ENCODE assay signal across 8 cellular contexts in genomic region chr1:37794372-37795339, GRCh38. TPM values are rescaled to one million over a fixed set of nuclear protein-coding genes. Genes with fewer than 3 reads are reported as not detected.
DNase-seq lines count a peak whose midpoint lies in the region; TF ChIP-seq lines count a peak whose summit lies in the region.

No MANE protein-coding gene starts in this region.

- TF ChIP-seq CTCF in 22Rv1 (IDR thresholded peaks at IDR 0.05) (no peak), GM12875 (IDR thresholded peaks at IDR 0.05; ENCODE audit: borderline replicate concordance, insufficient read depth, low read depth, low read length) (no peak), neural progenitor cell (IDR thresholded peaks at IDR 0.05) (no peak)

- peaks cover 35% of the 10 kb centered on the region for H4K20me1 ChIP-seq in neural progenitor cell (ENCODE audit: low read depth)

- no peaks in the 10 kb centered on the region for H3K4me1 Mint-ChIP-seq in neural progenitor cell

- peaks cover 4% of the 10 kb centered on the region for H3K9me3 Mint-ChIP-seq in neural progenitor cell

- no peak for DNase-seq in MG63
- DNase-seq in cerebellum (ENCODE audit: low spot score), result peak; percentile 38
- peak; percentile 19 for DNase-seq in neural progenitor cell (ENCODE audit: low spot score)
- DNase-seq in NCI-H226, result no peak
- DNase-seq in erythroblast (lab: John Stamatoyannopoulos, UW), result no peak
- no peak for DNase-seq in NCI-H1930 (lab: John Stamatoyannopoulos, UW)

- peak overlapping the region; percentile 69 for H3K4me3 ChIP-seq in GM12875 (ENCODE audit: low read depth, low read length)
- H3K4me3 ChIP-seq in MG63, result peak overlapping the region; percentile 44
- peak overlapping the region; percentile 72 for H3K4me3 ChIP-seq in neural progenitor cell

- H3K27ac ChIP-seq in 22Rv1, result peak overlapping the region; percentile 83
- H3K27ac ChIP-seq in neural progenitor cell, result no peak overlapping the region

- peak overlapping the region; percentile 99 for H3K4me2 ChIP-seq in neural progenitor cell

- H3K79me2 ChIP-seq in neural progenitor cell (ENCODE audit: low read depth), result no peaks in the 10 kb centered on the region

- no peak for TF ChIP-seq POLR2A in erythroblast (IDR thresholded peaks at IDR 0.05; ENCODE audit: low read length)

- H3K4me1 ChIP-seq in neural progenitor cell, result no peaks in the 10 kb centered on the region

- H3K27me3 ChIP-seq in MG63 (no peaks in the 10 kb centered on the region), neural progenitor cell (peaks cover 64% of the 10 kb centered on the region)

- peak overlapping the region; percentile 82 for H3K4me3 Mint-ChIP-seq in neural progenitor cell

- H3K9ac ChIP-seq in neural progenitor cell, result no peak overlapping the region

- peaks cover 2% of the 10 kb centered on the region for H3K36me3 Mint-ChIP-seq in neural progenitor cell

- H3K27ac Mint-ChIP-seq in neural progenitor cell, result no peak overlapping the region

- no peak overlapping the region for H2AFZ ChIP-seq in neural progenitor cell (replicated peaks)

- H3F3A ChIP-seq in neural progenitor cell (ENCODE audit: low read depth), result peaks cover 9% of the 10 kb centered on the region

- no peaks in the 10 kb centered on the region for H3K9me3 ChIP-seq in MG63
- H3K9me3 ChIP-seq in neural progenitor cell (ENCODE audit: low read depth), result no peaks in the 10 kb centered on the region

- H3K36me3 ChIP-seq in MG63, result no peaks in the 10 kb centered on the region
- no peaks in the 10 kb centered on the region for H3K36me3 ChIP-seq in neural progenitor cell

- H3K27me3 Mint-ChIP-seq in neural progenitor cell (ENCODE audit: insufficient read depth, low read depth), result peaks cover 42% of the 10 kb centered on the region

RNA-seq across cellular contexts. Expression of gene MANEAL, which starts 1.0 kb away (rescaled TPM):
- total RNA-seq in MG63 (2014; rRNA removed; shearing (Covaris generic); ENCODE audit: low replicate concordance), result 8.8 and 15.0 TPM in 2 replicates
- total RNA-seq in cerebellum (23.2 TPM), neural progenitor cell (ENCODE audit: low replicate concordance) (0.24 and 0.40 TPM in 2 replicates)

RNA-seq across cellular contexts. Expression of gene C1orf122, which starts 12.9 kb away (rescaled TPM):
- total RNA-seq in MG63 (2014; rRNA removed; shearing (Covaris generic); ENCODE audit: low replicate concordance), result 22.3 and 68.2 TPM in 2 replicates
- total RNA-seq in cerebellum (8.3 TPM), neural progenitor cell (ENCODE audit: low replicate concordance) (17.7 and 35.7 TPM in 2 replicates)

RNA-seq across cellular contexts. Expression of gene YRDC, which starts 13.4 kb away (rescaled TPM):
- total RNA-seq in MG63 (2014; rRNA removed; shearing (Covaris generic); ENCODE audit: low replicate concordance), result 34.7 and 37.8 TPM in 2 replicates
- 6.4 TPM for total RNA-seq in cerebellum
- total RNA-seq in neural progenitor cell (ENCODE audit: low replicate concordance), result 12.9 and 17.4 TPM in 2 replicates

RNA-seq across cellular contexts. Expression of gene EPHA10, which starts 29.7 kb away (rescaled TPM):
- not detected in 2 replicates for total RNA-seq in MG63 (2014; rRNA removed; shearing (Covaris generic); ENCODE audit: low replicate concordance)
- 8.8 TPM for total RNA-seq in cerebellum
- total RNA-seq in neural progenitor cell (ENCODE audit: low replicate concordance), result 0.53 TPM in 1 of 2 replicates, not detected in the other

Comparison
In these comparisons a context has a peak if more than half of its experiments do, and no peak if none do; other contexts are left out.
1. DNase-seq: peak in cerebellum (single experiment) and neural progenitor cell (single experiment); none in MG63 (single experiment), NCI-H226 (single experiment), erythroblast (0 of 2) and NCI-H1930 (0 of 2).
2. Peak in every context shown above with its lines, with median percentiles within 50 percentile points of each other: H3K4me3 ChIP-seq.